In the genomic region with DNA sequence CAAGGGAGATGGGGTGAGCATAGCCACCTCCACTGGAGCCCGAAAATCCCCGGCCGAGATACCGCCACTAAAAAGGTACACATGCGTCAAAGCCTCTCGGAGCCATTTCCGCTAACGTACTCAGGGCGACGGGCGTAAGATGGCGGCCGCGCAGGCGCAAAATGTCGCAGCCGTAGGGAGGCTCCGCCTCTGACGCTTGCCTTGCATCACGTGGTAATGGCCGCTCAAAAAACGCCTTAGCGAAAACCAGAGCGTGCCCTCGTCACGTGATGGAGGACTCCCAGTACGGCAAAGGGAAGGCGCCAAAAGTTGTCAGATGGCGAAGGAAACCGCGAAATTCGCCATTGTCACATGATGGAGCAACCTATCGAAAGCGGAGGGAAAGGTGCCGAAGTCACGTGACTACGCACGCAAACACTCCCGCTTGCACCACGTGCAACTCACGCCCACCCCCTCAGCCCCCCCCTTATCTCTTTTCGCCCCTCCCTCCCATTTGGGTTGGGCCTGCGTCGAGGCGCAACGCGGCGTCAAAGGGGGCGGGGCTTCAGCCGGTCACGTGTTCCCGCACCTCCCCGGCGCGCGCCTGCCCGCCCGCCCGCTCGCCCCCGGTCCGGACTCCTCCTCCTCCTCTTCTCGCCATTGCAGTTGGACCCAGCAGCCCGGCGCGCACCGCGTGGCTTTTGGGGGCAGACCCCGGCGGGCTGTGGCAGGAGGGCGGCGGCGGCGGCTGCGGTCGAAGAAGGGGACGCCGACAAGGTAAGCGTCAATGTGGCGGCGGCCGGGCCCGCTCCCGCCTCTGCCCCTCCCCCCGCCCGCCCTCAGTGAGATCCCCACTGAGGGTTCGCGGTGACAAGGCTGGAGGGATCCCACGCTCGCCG, we compare ENCODE assay signal across 8 cellular contexts. TPM values are rescaled to one million over a fixed set of nuclear protein-coding genes. Genes with fewer than 3 reads are reported as not detected.
DNase-seq lines count a peak whose midpoint lies in the region; ATAC-seq, FAIRE-seq and TF ChIP-seq lines count a peak whose summit lies in the region.

A gene (plus strand): TSS at position 615 of the 878 bp plus-strand sequence. CDS start 16,260 bp downstream, outside the sequence.

- peaks cover 32% of the 10 kb centered on the region for H4K20me1 ChIP-seq in keratinocyte (ENCODE audit: control insufficient read depth, extremely low read depth, insufficient read depth, low read length)

- peak within 1 kb of the TSS; percentile 100 for H3K9ac ChIP-seq in keratinocyte (ENCODE audit: control insufficient read depth, extremely low read depth, insufficient read depth, low read length)

- H3K27ac ChIP-seq in keratinocyte (ENCODE audit: control insufficient read depth, insufficient read depth, low read length) = peak within 1 kb of the TSS; percentile 98

- peak within 1 kb of the TSS; percentile 89 to 96 (median 93) for H3K4me3 ChIP-seq in keratinocyte (ENCODE audit: control insufficient read depth in 2 of 3, extremely low read depth in 1 of 3, insufficient read depth in 2 of 3, low read depth in 1 of 3, low read length in 3 of 3)

- H3K4me2 ChIP-seq in keratinocyte (ENCODE audit: control insufficient read depth, extremely low read depth, insufficient read depth, low read depth, low read length) = peak within 1 kb of the TSS; percentile 100

- H3K4me1 ChIP-seq in keratinocyte (ENCODE audit: control insufficient read depth, extremely low read depth, insufficient read depth, low read length) = peaks cover 27% of the 10 kb centered on the region

- no peaks in the 10 kb centered on the region for H3K9me3 ChIP-seq in keratinocyte (ENCODE audit: control insufficient read depth, low read depth, low read length)

- H3K27me3 ChIP-seq in keratinocyte (ENCODE audit: control insufficient read depth, extremely low read depth, insufficient read depth, low read length) = no peaks in the 10 kb centered on the region

- ATAC-seq in HG03439 (IDR thresholded peaks at IDR 0.05; ENCODE audit: unreplicated experiment) = peak; percentile 77

- DNase-seq in AML-193 (lab: John Stamatoyannopoulos, UW) (peak; percentile 99 to 100), NCI-H510A treated with DMSO at 0.1 percent for 48 hours (lab: John Stamatoyannopoulos, UW) (peak; percentile 99), chondrocyte (ENCODE audit: low spot score) (peak; percentile 99), keratinocyte (ENCODE audit: low read depth, low spot score) (peak; percentile 100)
- DNase-seq in activated CD4-positive, alpha-beta T cell treated with anti-CD3 and anti-CD28 coated beads for 24 hours (ENCODE audit: low read depth in 2 of 2) = peak; percentile 98
- DNase-seq in stimulated activated CD4-positive, alpha-beta T cell treated with anti-CD3 and anti-CD28 coated beads, Interleukin-15, amount 100 ng/mL, for 1 hour (ENCODE audit: low read depth in 1 of 2, low spot score in 1 of 2) = peak; percentile 97 to 100

- peak within 1 kb of the TSS; percentile 88 for H2AFZ ChIP-seq in keratinocyte (ENCODE audit: control insufficient read depth, low read length)

- peak within 1 kb of the TSS; percentile 92 for H3K4me3 Mint-ChIP-seq in chondrocyte (ENCODE audit: unreplicated experiment)

- dilution Hi-C loops in keratinocyte (cut with MboI; ENCODE audit: extremely low pct_ligation_motif_present, low sequenced_read_pairs) = no loop called here

- H3K9me1 ChIP-seq in keratinocyte (ENCODE audit: control insufficient read depth, extremely low read depth, insufficient read depth, low read length) = peaks cover 2% of the 10 kb centered on the region

- peak within 1 kb of the TSS; percentile 99 for H3K27ac Mint-ChIP-seq in chondrocyte (ENCODE audit: unreplicated experiment)

- H3K4me1 Mint-ChIP-seq in chondrocyte (ENCODE audit: low read depth) = peaks cover 35% of the 10 kb centered on the region

- peaks cover 3% of the 10 kb centered on the region for H3K36me3 Mint-ChIP-seq in chondrocyte (ENCODE audit: low read depth)

- H3K36me3 ChIP-seq in keratinocyte (ENCODE audit: control insufficient read depth in 2 of 2, extremely low read depth in 1 of 2, insufficient read depth in 2 of 2, low read length in 2 of 2) = peaks cover 0 to 20% of the 10 kb centered on the region in 2 experiments

- no peaks in the 10 kb centered on the region for H3K9me3 Mint-ChIP-seq in chondrocyte (ENCODE audit: low read depth)

- FAIRE-seq in keratinocyte (lab: Jason Lieb, UNC) = peak; percentile 90

- TF ChIP-seq CTCF in chondrocyte (IDR thresholded peaks at IDR 0.05) (no peak), keratinocyte (optimal IDR thresholded peaks at IDR 0.05 in 1 of 3, IDR thresholded peaks at IDR 0.05 in 1 of 3, conservative IDR thresholded peaks at IDR 0.05 in 1 of 3; ENCODE audit: extremely low read depth in 1 of 3, insufficient read depth in 2 of 3, low read length in 3 of 3) (no peak)

- peak; percentile 93 for TF ChIP-seq POLR2A in GM19193 (IDR thresholded peaks at IDR 0.05; ENCODE audit: extremely low read depth, insufficient read depth, insufficient read length)

- no peaks in the 10 kb centered on the region for H3K27me3 Mint-ChIP-seq in chondrocyte (ENCODE audit: low read depth)

- H3K79me2 ChIP-seq in keratinocyte (ENCODE audit: control insufficient read depth, insufficient read depth, low read length) = peaks cover 52% of the 10 kb centered on the region

RNA-seq across cellular contexts. Expression of the gene that starts here (rescaled TPM):
- total RNA-seq in chondrocyte = 156 to 234 TPM (median 171 TPM) in 3 replicates
- polyA plus RNA-seq in keratinocyte = 81.0 to 173 TPM (median 162 TPM) in 3 replicates
- 135 TPM for polyA plus RNA-seq in keratinocyte (2011; ENCODE audit: low read depth)
- 89.6 and 94.1 TPM in 2 replicates for polyA plus RNA-seq in keratinocyte (2011; cell fraction: cytosol; rRNA removed)
- polyA plus RNA-seq in keratinocyte (2011; cell fraction: nucleus; rRNA removed) = 267 and 278 TPM in 2 replicates
- polyA plus RNA-seq in keratinocyte (2012; ENCODE audit: low replicate concordance) = 80.2 and 177 TPM in 2 replicates
- polyA minus RNA-seq in keratinocyte = 81.5 to 140 TPM (median 115 TPM) in 3 replicates
- polyA minus RNA-seq in keratinocyte (2011; cell fraction: cytosol; rRNA and poly(A)+ RNA removed) = 85.0 TPM
- polyA minus RNA-seq in keratinocyte (2011; cell fraction: nucleus; rRNA and poly(A)+ RNA removed) = 71.8 and 99.7 TPM in 2 replicates

Comparison
In these comparisons a context has a peak if more than half of its experiments do, and no peak if none do; other contexts are left out.
1. Peak in every context shown above with its lines: DNase-seq, ATAC-seq, H3K4me3 ChIP-seq and H3K27ac ChIP-seq.